In genomic region chr19:5929179-5929578, GRCh38 we compare ENCODE assay signal across 1 cellular context.
TF ChIP-seq lines count a peak whose summit lies in the region.

No MANE protein-coding gene starts in this region.

TF ChIP-seq in H1, 55 proteins besides CTCF, POLR2A, EP300 and RAD21:
- TF ChIP-seq SP2 (IDR thresholded peaks at IDR 0.05; ENCODE audit: low read length) (no peak), KDM1A (IDR thresholded peaks at IDR 0.05; ENCODE audit: borderline replicate concordance, low read length) (no peak)
TF ChIP-seq in H1: peak in this region for 0.
